In the genomic region with DNA sequence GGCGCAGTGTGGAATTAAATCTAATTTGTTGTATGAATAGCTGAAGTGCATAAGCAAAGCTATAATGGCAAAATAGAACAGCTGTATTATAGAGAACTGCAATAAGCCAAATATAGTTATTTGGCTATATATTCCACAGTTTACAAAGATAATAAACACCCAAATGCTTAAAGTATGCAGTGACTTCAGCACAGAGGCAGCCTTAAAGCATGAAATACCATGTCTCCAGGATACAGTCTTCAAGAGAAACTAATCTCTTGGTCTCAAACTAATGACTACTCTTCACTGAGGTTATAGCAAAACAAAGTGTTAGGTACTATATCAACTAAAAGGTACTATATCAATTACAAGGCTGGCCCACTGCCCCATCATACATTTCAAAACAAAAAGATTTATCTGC, we compare ENCODE assay signal across 1 cellular context.
TF ChIP-seq lines count a peak whose summit lies in the region.

No MANE protein-coding gene starts in this region.

TF ChIP-seq in IMR-90, 13 proteins besides CTCF, POLR2A, EP300 and RAD21 (continued from another document):
- TF ChIP-seq MXI1 (IDR thresholded peaks at IDR 0.05; ENCODE audit: borderline replicate concordance, low read depth, low read length): no peak
